8 cellular contexts compared by ENCODE assay signal in the genomic region with DNA sequence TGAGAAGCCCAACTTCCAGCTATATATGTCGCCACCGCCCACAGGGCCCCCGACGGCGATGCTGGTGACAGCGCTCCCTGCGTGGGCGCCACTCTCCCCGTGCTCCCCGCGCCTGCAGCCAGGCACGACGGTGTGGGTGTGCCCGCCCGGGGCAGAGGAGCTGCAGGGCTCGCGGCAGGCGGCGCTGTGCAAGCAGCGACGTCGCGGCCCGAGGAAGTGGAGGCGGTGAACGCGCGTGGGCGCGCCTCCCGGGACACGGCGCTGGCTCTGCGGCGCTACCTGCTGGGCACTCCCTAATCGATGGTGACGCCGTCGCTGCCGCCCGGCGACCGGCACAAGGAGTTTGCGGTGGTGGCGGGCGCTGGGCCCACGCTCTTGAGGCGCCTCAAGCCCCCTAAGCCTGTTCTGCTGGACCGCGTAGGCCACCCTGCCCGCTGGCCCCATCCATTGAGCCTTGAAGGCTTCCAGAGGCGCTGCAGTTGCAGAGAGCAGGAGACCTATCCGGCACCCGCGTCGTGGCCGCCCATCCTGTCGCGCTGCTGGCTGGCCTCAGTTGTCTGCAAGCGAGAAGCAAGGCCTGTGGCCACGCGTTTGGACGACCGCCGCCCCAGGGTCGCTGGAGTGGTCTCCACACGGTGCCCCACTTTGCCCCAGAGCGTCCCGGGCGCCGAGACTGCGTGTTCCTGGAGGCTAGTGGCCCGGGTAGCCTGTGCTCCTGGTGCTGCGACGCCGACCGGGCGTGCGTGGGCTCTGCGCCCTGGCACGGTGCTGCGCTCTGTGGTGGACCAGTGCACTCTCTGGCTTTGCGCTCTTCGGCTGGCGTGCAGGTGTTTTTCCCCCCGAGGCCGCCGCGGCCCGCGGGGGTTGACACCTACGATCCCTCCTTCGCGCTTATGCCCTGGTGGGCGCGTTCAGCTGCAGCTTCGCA. TPM values are rescaled to one million over a fixed set of nuclear protein-coding genes. Genes with fewer than 3 reads are reported as not detected.
A peak's percentile ranks its signal among the peaks of the same experiment; 100 is the strongest.
DNase-seq lines count a peak whose midpoint lies in the region; ATAC-seq, FAIRE-seq and TF ChIP-seq lines count a peak whose summit lies in the region.

No MANE protein-coding gene starts in this region.

- TF ChIP-seq CTCF in A549 (IDR thresholded peaks at IDR 0.05) = peak; percentile 43
- peak; percentile 36 for TF ChIP-seq CTCF in cardiac muscle cell (IDR thresholded peaks at IDR 0.05; ENCODE audit: low read depth, low read length)

- no peaks in the 10 kb centered on the region for H3K36me3 Mint-ChIP-seq in IgD-negative memory B cell
- no peaks in the 10 kb centered on the region for H3K36me3 Mint-ChIP-seq in activated T-cell treated with anti-CD3 and anti-CD28 coated beads, Interleukin-2, amount 50 U/mL, for 24 hours (ENCODE audit: low read depth)

- CTCF ChIA-PET in A549 (lab: Yijun Ruan, JAX) = interaction anchor here (0.8 to 2.0 kb wide), 16 partner anchors 9 to 473 kb away, joined by 3 to 10 read pairs (median 4); partner anchors contain the start of gene SYNE4

- POLR2A ChIA-PET in A549 (lab: Yijun Ruan, JAX) = no interaction called here

- H3K36me3 ChIP-seq in cardiac muscle cell = no peaks in the 10 kb centered on the region

- FAIRE-seq in A549 (lab: Jason Lieb, UNC) = no peak

- peaks cover 54% of the 10 kb centered on the region for H3K27me3 ChIP-seq in cardiac muscle cell

- WGBS in A549 (ENCODE audit: missing lambda C conversion rate) = 32% methylated on average over 94 of the region's 97 CpGs

- peaks cover 7% of the 10 kb centered on the region; the same call in 2 of the 3 replicates for H3K9me3 ChIP-seq in A549
- no peaks in the 10 kb centered on the region for H3K9me3 ChIP-seq in cardiac muscle cell (ENCODE audit: low read depth)

- peak overlapping the region; percentile 71 for H3K4me2 ChIP-seq in A549

- peaks cover 0 to 7% (median 4%) of the 10 kb centered on the region in 3 donors for H3K9me3 Mint-ChIP-seq in IgD-negative memory B cell
- H3K9me3 Mint-ChIP-seq in activated T-cell treated with anti-CD3 and anti-CD28 coated beads, Interleukin-2, amount 50 U/mL, for 24 hours = peaks cover 3% of the 10 kb centered on the region

- no peak for TF ChIP-seq EP300 in A549 (IDR thresholded peaks at IDR 0.05)

- peaks cover 7% of the 10 kb centered on the region; the same call in 2 of the 3 replicates for H3K4me1 ChIP-seq in A549
- no peaks in the 10 kb centered on the region for H3K4me1 ChIP-seq in cardiac muscle cell (ENCODE audit: low read depth)

- DNase-seq in A549 (ENCODE audit: low read depth in 1 of 2, low spot score in 1 of 2) = no peak
- peak; percentile 82 for DNase-seq in activated T-cell treated with anti-CD3 and anti-CD28 coated beads, Interleukin-2, amount 50 U/mL, for 24 hours
- DNase-seq in cardiac muscle cell (ENCODE audit: low read depth in 1 of 2, low spot score in 1 of 2) = no peak
- DNase-seq in stimulated activated CD4-positive, alpha-beta T cell treated with anti-CD3 and anti-CD28 coated beads, Interleukin-12 subunit alpha, Interleukin-12 subunit beta, amount 100 ng/mL, for 24 hours (ENCODE audit: low read depth in 2 of 2) = peak; percentile 43 to 52
- DNase-seq in NOMO-1 treated with dmso at 0.1 percent for 144 hours (lab: John Stamatoyannopoulos, UW; ENCODE audit: unreplicated experiment) = no peak
- no peak for DNase-seq in NCI-H1436 (lab: John Stamatoyannopoulos, UW)

- no peak overlapping the region for H3K27ac Mint-ChIP-seq in IgD-negative memory B cell
- no peak overlapping the region for H3K27ac Mint-ChIP-seq in activated T-cell treated with anti-CD3 and anti-CD28 coated beads, Interleukin-2, amount 50 U/mL, for 24 hours

- ATAC-seq in A549 (peak; percentile 68 to 80), GM18498 (IDR thresholded peaks at IDR 0.05; ENCODE audit: unreplicated experiment) (no peak)

- H3K4me3 ChIP-seq in A549 (peak overlapping the region; percentile 21; the same call in 2 of the 3 replicates), cardiac muscle cell (no peak overlapping the region)

- H3K4me3 Mint-ChIP-seq in IgD-negative memory B cell = peak overlapping the region in 3 of 4 donors; percentile 38 to 83 (median 49)
- H3K4me3 Mint-ChIP-seq in activated T-cell treated with anti-CD3 and anti-CD28 coated beads, Interleukin-2, amount 50 U/mL, for 24 hours = peak overlapping the region; percentile 52

- no peak for TF ChIP-seq POLR2A in A549 (IDR thresholded peaks at IDR 0.05; ENCODE audit: low read length)

- peak in 1 of 2 experiments; percentile 20; a peak in 1 of 5 replicates for TF ChIP-seq RAD21 in A549 (conservative IDR thresholded peaks at IDR 0.05 in 1 of 2, IDR thresholded peaks at IDR 0.05 in 1 of 2)

- no peak overlapping the region for H3K27ac ChIP-seq in A549
- H3K27ac ChIP-seq in cardiac muscle cell = no peak overlapping the region

- H3K27me3 Mint-ChIP-seq in IgD-negative memory B cell = peaks cover 17% of the 10 kb centered on the region
- H3K27me3 Mint-ChIP-seq in activated T-cell treated with anti-CD3 and anti-CD28 coated beads, Interleukin-2, amount 50 U/mL, for 24 hours = peaks cover 3% of the 10 kb centered on the region

- peaks cover 0 to 3% (median 1%) of the 10 kb centered on the region in 3 donors for H3K4me1 Mint-ChIP-seq in IgD-negative memory B cell
- H3K4me1 Mint-ChIP-seq in activated T-cell treated with anti-CD3 and anti-CD28 coated beads, Interleukin-2, amount 50 U/mL, for 24 hours (ENCODE audit: low read depth) = peaks cover 36% of the 10 kb centered on the region

TF ChIP-seq in A549, 52 proteins besides CTCF, POLR2A, EP300 and RAD21:
- TF ChIP-seq SMC3 (IDR thresholded peaks at IDR 0.05) (peak; percentile 35; the same call in 2 of the 3 replicates), TP53 (CRISPR knock-in tag; IDR thresholded peaks at IDR 0.05) (no peak)

RNA-seq across cellular contexts. Expression of gene LRFN3, which starts 23.1 kb away (rescaled TPM):
- 2.4 and 3.1 TPM in 2 replicates for polyA plus RNA-seq in A549 (2011; rRNA removed)
- 9.8 and 16.4 TPM in 2 replicates for polyA plus RNA-seq in A549 (2012; cell fraction: cytosol; rRNA removed)
- 13.2 and 22.2 TPM in 2 replicates for polyA plus RNA-seq in A549 (2012; cell fraction: nucleus; rRNA removed)
- polyA plus RNA-seq in A549 (2017; fragmentation: RNase III; extraction: RNeasy Plus Mini Kit Qiagen cat#74134 plus additional on column Dnase treatment) = 12.8 to 17.1 TPM (median 16.6 TPM) in 3 replicates
- 2.1 and 2.9 TPM in 2 replicates for polyA minus RNA-seq in A549 (2011; rRNA and poly(A)+ RNA removed)
- 0.15 TPM for polyA plus RNA-seq in IgD-negative memory B cell
- total RNA-seq in cardiac muscle cell = 13.4 and 14.3 TPM in 2 replicates
- 10.3 and 16.0 TPM in 2 replicates for polyA plus RNA-seq in cardiac muscle cell

RNA-seq across cellular contexts. Expression of gene SDHAF1, which starts 35.7 kb away (rescaled TPM):
- 22.8 and 25.3 TPM in 2 replicates for polyA plus RNA-seq in A549 (2011; rRNA removed)
- polyA plus RNA-seq in A549 (2012; cell fraction: cytosol; rRNA removed) = 55.6 and 62.5 TPM in 2 replicates
- 41.6 and 44.6 TPM in 2 replicates for polyA plus RNA-seq in A549 (2012; cell fraction: nucleus; rRNA removed)
- 22.6 to 27.1 TPM (median 23.2 TPM) in 3 replicates for polyA plus RNA-seq in A549 (2017; fragmentation: RNase III; extraction: RNeasy Plus Mini Kit Qiagen cat#74134 plus additional on column Dnase treatment)
- 5.9 and 8.5 TPM in 2 replicates for polyA minus RNA-seq in A549 (2011; rRNA and poly(A)+ RNA removed)
- polyA plus RNA-seq in IgD-negative memory B cell = 53.7 TPM
- total RNA-seq in cardiac muscle cell = 49.6 and 58.0 TPM in 2 replicates
- 31.9 and 36.2 TPM in 2 replicates for polyA plus RNA-seq in cardiac muscle cell

RNA-seq across cellular contexts. Expression of gene SYNE4, which starts 49.3 kb away (rescaled TPM):
- polyA plus RNA-seq in A549 (2011; rRNA removed) = 0.56 and 0.60 TPM in 2 replicates
- 0.47 and 0.52 TPM in 2 replicates for polyA plus RNA-seq in A549 (2012; cell fraction: cytosol; rRNA removed)
- 4.8 and 5.1 TPM in 2 replicates for polyA plus RNA-seq in A549 (2012; cell fraction: nucleus; rRNA removed)
- 0.37 to 0.49 TPM (median 0.44 TPM) in 3 replicates for polyA plus RNA-seq in A549 (2017; fragmentation: RNase III; extraction: RNeasy Plus Mini Kit Qiagen cat#74134 plus additional on column Dnase treatment)
- 0.15 and 0.37 TPM in 2 replicates for polyA minus RNA-seq in A549 (2011; rRNA and poly(A)+ RNA removed)
- not detected for polyA plus RNA-seq in IgD-negative memory B cell
- 6.2 and 6.3 TPM in 2 replicates for total RNA-seq in cardiac muscle cell
- polyA plus RNA-seq in cardiac muscle cell = 8.7 and 11.4 TPM in 2 replicates

RNA-seq across cellular contexts. Expression of gene TYROBP, which starts 51.2 kb away (rescaled TPM):
- polyA plus RNA-seq in A549 (2011; rRNA removed) = not detected in 2 replicates
- 0.14 and 0.34 TPM in 2 replicates for polyA plus RNA-seq in A549 (2012; cell fraction: cytosol; rRNA removed)
- polyA plus RNA-seq in A549 (2012; cell fraction: nucleus; rRNA removed) = 0.29 TPM in 1 of 2 replicates, not detected in the other
- polyA plus RNA-seq in A549 (2017; fragmentation: RNase III; extraction: RNeasy Plus Mini Kit Qiagen cat#74134 plus additional on column Dnase treatment) = 0.21 TPM in 1 of 3 replicates, not detected in the others
- 2.1 TPM in 1 of 2 replicates, not detected in the other for polyA minus RNA-seq in A549 (2011; rRNA and poly(A)+ RNA removed)
- polyA plus RNA-seq in IgD-negative memory B cell = 13.7 TPM
- 2.9 TPM in 1 of 2 replicates, not detected in the other for total RNA-seq in cardiac muscle cell
- 0.79 TPM in 1 of 2 replicates, not detected in the other for polyA plus RNA-seq in cardiac muscle cell

RNA-seq across cellular contexts. Expression of gene ALKBH6, which starts 54.7 kb away (rescaled TPM):
- 27.5 and 34.2 TPM in 2 replicates for polyA plus RNA-seq in A549 (2011; rRNA removed)
- polyA plus RNA-seq in A549 (2012; cell fraction: cytosol; rRNA removed) = 52.0 and 67.0 TPM in 2 replicates
- 104 and 143 TPM in 2 replicates for polyA plus RNA-seq in A549 (2012; cell fraction: nucleus; rRNA removed)
- 40.4 to 47.1 TPM (median 46.4 TPM) in 3 replicates for polyA plus RNA-seq in A549 (2017; fragmentation: RNase III; extraction: RNeasy Plus Mini Kit Qiagen cat#74134 plus additional on column Dnase treatment)
- polyA minus RNA-seq in A549 (2011; rRNA and poly(A)+ RNA removed) = 10.6 and 13.2 TPM in 2 replicates
- 15.7 TPM for polyA plus RNA-seq in IgD-negative memory B cell
- total RNA-seq in cardiac muscle cell = 52.2 and 79.0 TPM in 2 replicates
- polyA plus RNA-seq in cardiac muscle cell = 39.6 and 66.9 TPM in 2 replicates

Comparison
In these comparisons a context has a peak if more than half of its experiments do, and no peak if none do; other contexts are left out.
1. DNase-seq: peak in activated T-cell treated with anti-CD3 and anti-CD28 coated beads, Interleukin-2, amount 50 U/mL, for 24 hours (single experiment) and stimulated activated CD4-positive, alpha-beta T cell treated with anti-CD3 and anti-CD28 coated beads, Interleukin-12 subunit alpha, Interleukin-12 subunit beta, amount 100 ng/mL, for 24 hours (2 of 2); none in A549 (0 of 2), cardiac muscle cell (0 of 2), NOMO-1 treated with dmso at 0.1 percent for 144 hours (single experiment) and NCI-H1436 (single experiment).